ENCODE assay signal across 8 cellular contexts in genomic region chr16:1723450-1724147, GRCh38. TPM values are rescaled to one million over a fixed set of nuclear protein-coding genes. Genes with fewer than 3 reads are reported as not detected.
DNase-seq lines count a peak whose midpoint lies in the region; ATAC-seq and TF ChIP-seq lines count a peak whose summit lies in the region.

No MANE protein-coding gene starts in this region.

- peak overlapping the region in 3 of 12 donors; percentile 14 to 80 (median 31) for H3K27ac ChIP-seq in heart left ventricle
- peak overlapping the region in 16 of 21 experiments; percentile 11 to 80 (median 64) for H3K27ac ChIP-seq in skin epidermis

- no peak for TF ChIP-seq POLR2A in heart left ventricle (IDR thresholded peaks at IDR 0.05)

- 46 to 54% (median 51%) methylated on average over 6 of the region's 6 CpGs for WGBS in heart left ventricle, 4 donors

- H3K27me3 ChIP-seq in heart left ventricle, result no peaks in the 10 kb centered on the region

- H3K4me3 ChIP-seq in heart left ventricle (no peak overlapping the region), skin epidermis (no peak overlapping the region)

- no peaks in the 10 kb centered on the region for H3K9me3 ChIP-seq in heart left ventricle

- H3K4me1 ChIP-seq in heart left ventricle, result peaks cover 0 to 57% (median 28%) of the 10 kb centered on the region in 12 donors

- DNase-seq in activated gamma-delta T cell treated with Interleukin-2 at 50 U/mL for 16 hours, result peak; percentile 45
- DNase-seq in activated gamma-delta T cell (lab: John Stamatoyannopoulos, UW), result no peak
- peak; percentile 3 for DNase-seq in NOMO-1 treated with dmso at 0.1 percent for 144 hours (lab: John Stamatoyannopoulos, UW; ENCODE audit: unreplicated experiment)
- peak; percentile 24 for DNase-seq in activated naive CD4-positive, alpha-beta T cell treated with anti-CD3 and anti-CD28 coated beads, Interleukin-2, amount 50 U/mL, for 16 hours
- no peak for DNase-seq in heart left ventricle
- DNase-seq in NCI-H1930 (lab: John Stamatoyannopoulos, UW), result no peak

- intact Hi-C loops in heart left ventricle (cut with DNase I), result no loop called here

- peak; percentile 57 to 83 (median 78) for TF ChIP-seq CTCF in heart left ventricle (IDR thresholded peaks at IDR 0.05)

- ATAC-seq in heart left ventricle (no peak), GM21825 (IDR thresholded peaks at IDR 0.05; ENCODE audit: unreplicated experiment) (no peak)

- H3K36me3 ChIP-seq in heart left ventricle, result peaks cover 0 to 43% (median 35%) of the 10 kb centered on the region in 9 donors

RNA-seq across cellular contexts. Expression of gene MAPK8IP3, which starts 17.6 kb away (rescaled TPM):
- 10 to 100 TPM; 29.5 to 71.3 (median 63.1) TPM for total RNA-seq in heart left ventricle
- polyA plus RNA-seq in heart left ventricle, result 10 to 100 TPM; 29.5 to 70.2 TPM

RNA-seq across cellular contexts. Expression of gene JPT2, which starts 45.5 kb away (rescaled TPM):
- total RNA-seq in heart left ventricle, result 10 to 100 TPM; 11.7 to 50.4 (median 34.1) TPM
- polyA plus RNA-seq in heart left ventricle, result 10 to 100 TPM; 11.0 to 76.1 TPM

RNA-seq across cellular contexts. Expression of gene NME3, which starts 47.7 kb away (rescaled TPM):
- 10 to 100 TPM; 24.4 to 68.3 (median 31.3) TPM for total RNA-seq in heart left ventricle
- 10 to 100 TPM; 27.4 to 86.4 TPM for polyA plus RNA-seq in heart left ventricle

RNA-seq across cellular contexts. Expression of gene EME2, which starts 49.0 kb away (rescaled TPM):
- total RNA-seq in heart left ventricle, result 10 to 100 TPM in 2 of 9 donors, 1 to 10 TPM in 7; 3.4 to 12.9 (median 6.0) TPM
- polyA plus RNA-seq in heart left ventricle, result 1 to 10 TPM; 3.6 to 7.8 TPM

RNA-seq across cellular contexts. Expression of gene MRPS34, which starts 49.3 kb away (rescaled TPM):
- 100 to 1,000 TPM in 2 of 9 donors, 10 to 100 TPM in 7; 58.0 to 123 (median 79.3) TPM for total RNA-seq in heart left ventricle
- polyA plus RNA-seq in heart left ventricle, result 100 to 1,000 TPM; 117 to 118 TPM

Comparison
In these comparisons a context has a peak if more than half of its experiments do, and no peak if none do; other contexts are left out.
1. DNase-seq: peak in activated gamma-delta T cell treated with Interleukin-2 at 50 U/mL for 16 hours (single experiment), NOMO-1 treated with dmso at 0.1 percent for 144 hours (single experiment) and activated naive CD4-positive, alpha-beta T cell treated with anti-CD3 and anti-CD28 coated beads, Interleukin-2, amount 50 U/mL, for 16 hours (single experiment); none in activated gamma-delta T cell (single experiment), heart left ventricle (0 of 5) and NCI-H1930 (0 of 2).